Comparison of ENCODE assay signal across 1 cellular context in genomic region chr3:153161138-153161713, GRCh38.
TF ChIP-seq lines count a peak whose summit lies in the region.

No MANE protein-coding gene starts in this region.

TF ChIP-seq in K562, 482 proteins besides CTCF, POLR2A, EP300 and RAD21 (continued from another document and continues in another):
- TF ChIP-seq ZFP1 (CRISPR knock-in tag; IDR thresholded peaks at IDR 0.05): no peak
- no peak for TF ChIP-seq CREB5 (CRISPR knock-in tag; IDR thresholded peaks at IDR 0.05)
- TF ChIP-seq LCOR (CRISPR knock-in tag; IDR thresholded peaks at IDR 0.05): peak; percentile 61; the same call in 1 of the 2 replicates
- TF ChIP-seq ZNF778 (CRISPR knock-in tag; IDR thresholded peaks at IDR 0.05): no peak
- no peak for TF ChIP-seq STAG1 (CRISPR knock-in tag; IDR thresholded peaks at IDR 0.05; ENCODE audit: borderline replicate concordance)
- no peak for TF ChIP-seq ZBTB8A (IDR thresholded peaks at IDR 0.05; ENCODE audit: partially characterized antibody)
- no peak for TF ChIP-seq BRCA1 (IDR thresholded peaks at IDR 0.05)
- no peak for TF ChIP-seq BRCA1 (CRISPR knock-in tag; IDR thresholded peaks at IDR 0.05)
- no peak for TF ChIP-seq FIP1L1 (IDR thresholded peaks at IDR 0.05; ENCODE audit: low read depth, low read length, poor library complexity, severe bottlenecking)
- TF ChIP-seq MAFG (tag; conservative IDR thresholded peaks at IDR 0.05): no peak
- no peak for TF ChIP-seq ZBTB33 (CRISPR knock-in tag; IDR thresholded peaks at IDR 0.05)
- no peak for TF ChIP-seq PPARD (CRISPR knock-in tag; IDR thresholded peaks at IDR 0.05)
- no peak for TF ChIP-seq TAF15 (IDR thresholded peaks at IDR 0.05; ENCODE audit: low read depth, low read length)
- no peak for TF ChIP-seq PYGO2 (tag; IDR thresholded peaks at IDR 0.05)
- no peak for TF ChIP-seq SREBF1 (IDR thresholded peaks at IDR 0.05; ENCODE audit: borderline replicate concordance, low read depth, low read length)
- no peak for TF ChIP-seq CREB3L1 (IDR thresholded peaks at IDR 0.05; ENCODE audit: borderline replicate concordance, low read depth)
- TF ChIP-seq ZNF668 (CRISPR knock-in tag; IDR thresholded peaks at IDR 0.05): no peak
- no peak for TF ChIP-seq HDAC8 (tag; IDR thresholded peaks at IDR 0.05)
- no peak for TF ChIP-seq KDM1A (IDR thresholded peaks at IDR 0.05)
- TF ChIP-seq DDX20 (tag; IDR thresholded peaks at IDR 0.05; ENCODE audit: low read depth): no peak
- TF ChIP-seq MYBL2 (IDR thresholded peaks at IDR 0.05; ENCODE audit: low read depth): peak; percentile 71
- TF ChIP-seq MYBL2 (CRISPR knock-in tag; IDR thresholded peaks at IDR 0.05; ENCODE audit: borderline replicate concordance): no peak
- no peak for TF ChIP-seq BCOR (IDR thresholded peaks at IDR 0.05)
- peak; percentile 83 for TF ChIP-seq PKNOX1 (IDR thresholded peaks at IDR 0.05)
- no peak for TF ChIP-seq TBL1XR1 (IDR thresholded peaks at IDR 0.05; ENCODE audit: low read length in 2 of 2)
- TF ChIP-seq ELK1 (CRISPR knock-in tag; IDR thresholded peaks at IDR 0.05): no peak
- no peak for TF ChIP-seq MED1 (CRISPR knock-in tag; IDR thresholded peaks at IDR 0.05; ENCODE audit: borderline replicate concordance)
- TF ChIP-seq PHF8 (IDR thresholded peaks at IDR 0.05; ENCODE audit: borderline replicate concordance, low read length): no peak
- no peak for TF ChIP-seq HDAC6 (IDR thresholded peaks at IDR 0.05; ENCODE audit: low read depth, low read length)
- TF ChIP-seq ELF1 (tag; IDR thresholded peaks at IDR 0.05): peak; percentile 62; the same call in 1 of the 2 replicates
- no peak for TF ChIP-seq PHF20 (IDR thresholded peaks at IDR 0.05; ENCODE audit: partially characterized antibody)
- TF ChIP-seq KLF1 (tag; IDR thresholded peaks at IDR 0.05): no peak
- TF ChIP-seq JUN (IDR thresholded peaks at IDR 0.05; ENCODE audit: borderline replicate concordance, low read depth, low read length): no peak; the same call in 1 of the 2 replicates
- TF ChIP-seq JUN (CRISPR knock-in tag; IDR thresholded peaks at IDR 0.05; ENCODE audit: borderline replicate concordance): no peak
- no peak for TF ChIP-seq THRA (IDR thresholded peaks at IDR 0.05)
- peak; percentile 63 for TF ChIP-seq BRD9 (IDR thresholded peaks at IDR 0.05; ENCODE audit: low read depth, partially characterized antibody)
- no peak for TF ChIP-seq ADNP (tag; IDR thresholded peaks at IDR 0.05)
- TF ChIP-seq ATF7 (IDR thresholded peaks at IDR 0.05): 0 out of 2 replicates have a peak, but pooled peaks have one; percentile 14
- TF ChIP-seq NEUROD1 (IDR thresholded peaks at IDR 0.05; ENCODE audit: borderline replicate concordance, low read depth, low read length, partially characterized antibody): peak; percentile 96
- TF ChIP-seq OTX1 (CRISPR knock-in tag; IDR thresholded peaks at IDR 0.05): no peak
- TF ChIP-seq ZBTB26 (CRISPR knock-in tag; IDR thresholded peaks at IDR 0.05): no peak
- 0 out of 2 replicates have a peak, but pooled peaks have one; percentile 46 for TF ChIP-seq ZNF175 (CRISPR knock-in tag; IDR thresholded peaks at IDR 0.05; ENCODE audit: low read depth)
- TF ChIP-seq ZNF174 (CRISPR knock-in tag; IDR thresholded peaks at IDR 0.05): no peak
- no peak for TF ChIP-seq ZNF764 (CRISPR knock-in tag; IDR thresholded peaks at IDR 0.05; ENCODE audit: low read depth)
- no peak for TF ChIP-seq TSC22D4 (tag; IDR thresholded peaks at IDR 0.05)
- TF ChIP-seq ZNF140 (CRISPR knock-in tag; IDR thresholded peaks at IDR 0.05): no peak
- no peak for TF ChIP-seq SETDB1 (IDR thresholded peaks at IDR 0.05; ENCODE audit: low read length)
- no peak for TF ChIP-seq SNIP1 (IDR thresholded peaks at IDR 0.05; ENCODE audit: low read depth)
- no peak for TF ChIP-seq ZNF134 (CRISPR knock-in tag; conservative IDR thresholded peaks at IDR 0.05)
- no peak for TF ChIP-seq ZBTB40 (IDR thresholded peaks at IDR 0.05)
- TF ChIP-seq ZBTB40 (CRISPR knock-in tag; IDR thresholded peaks at IDR 0.05): no peak
- no peak for TF ChIP-seq CBX8 (IDR thresholded peaks at IDR 0.05; ENCODE audit: borderline replicate concordance, extremely low read depth, low read depth, low read length, poor library complexity, severe bottlenecking)
